In the genomic region with DNA sequence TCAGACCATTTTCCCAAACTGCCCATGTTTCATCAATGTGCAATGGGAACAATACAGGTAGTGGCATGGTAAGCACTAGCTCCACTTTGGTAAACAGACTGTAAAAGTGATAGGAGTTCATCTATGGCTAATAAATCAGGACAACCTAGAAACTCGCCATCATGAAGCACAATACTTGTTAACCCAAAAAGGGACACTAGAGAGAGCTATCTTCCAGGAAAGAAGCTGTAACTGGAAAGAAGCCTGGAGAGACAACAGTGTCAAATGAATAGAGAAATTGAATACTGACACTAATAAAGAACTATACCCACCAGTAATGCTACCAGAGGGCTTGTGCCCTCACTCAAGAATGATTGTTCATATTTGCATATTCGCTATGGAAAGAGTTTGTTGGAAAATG, we compare ENCODE assay signal across 13 cellular contexts.
DNase-seq lines count a peak whose midpoint lies in the region; ATAC-seq, FAIRE-seq and TF ChIP-seq lines count a peak whose summit lies in the region.
"Had no signal": no experiment of that assay in that cellular context is flagged by ENCODE, and none has a peak within 500 bp of the region (broad histone marks: within the 10 kb centered on the region; RNA-seq: fewer than 3 reads in every experiment).

No MANE protein-coding gene starts in this region.

- TF ChIP-seq POLR2A in erythroblast (IDR thresholded peaks at IDR 0.05; ENCODE audit: low read length) (no peak), GM12892 (IDR thresholded peaks at IDR 0.05; ENCODE audit: low read depth, low read length) (no peak)

- no TSS peak for BruUV-seq in OCI-LY7 (replicated peaks; lab: Mats Ljungman, UMichigan)

- H4K20me1 ChIP-seq in OCI-LY7 (ENCODE audit: insufficient read depth, low read length): no peaks in the 10 kb centered on the region

- H3K4me3 ChIP-seq in OCI-LY7 (ENCODE audit: low read depth, low read length, poor library complexity, severe bottlenecking): no peak overlapping the region
- H3K4me3 ChIP-seq in small intestine (ENCODE audit: low read depth in 1 of 2, low read length in 2 of 2): no peak overlapping the region
- H3K4me3 ChIP-seq: spleen, thoracic aorta had no signal

- POLR2A ChIA-PET in OCI-LY7 (lab: Charles Lee): interaction anchor here (1.2 kb wide), 1 partner anchor 184 kb away, joined by 3 read pairs; no protein-coding TSS in a partner anchor

- DNase-seq in HCEC 1CT: peak; percentile 40
- peak; percentile 1 for DNase-seq in OCI-LY7 (ENCODE audit: low spot score)
- peak; percentile 10 for DNase-seq in erythroblast (lab: John Stamatoyannopoulos, UW)
- DNase-seq in small intestine: no peak
- no peak for DNase-seq in GM12892 (ENCODE audit: insufficient read length)
- DNase-seq: CD4-positive, alpha-beta T cell; cerebellar nuclear complex; left ventricle myocardium superior; spleen had no signal

- H3K9me3 ChIP-seq in OCI-LY7 (ENCODE audit: low read length): no peaks in the 10 kb centered on the region
- H3K9me3 ChIP-seq in small intestine (ENCODE audit: control insufficient read depth, low read depth): no peaks in the 10 kb centered on the region
- H3K9me3 ChIP-seq: spleen, thoracic aorta had no signal

- no peak overlapping the region for H3K4me2 ChIP-seq in OCI-LY7 (ENCODE audit: low read length)

- TF ChIP-seq CTCF in 22Rv1 (IDR thresholded peaks at IDR 0.05) (peak; percentile 53), OCI-LY7 (conservative IDR thresholded peaks at IDR 0.05; ENCODE audit: low read length) (no peak; the same call in 1 of the 2 replicates)

- WGBS in small intestine, 3 donors: 50 to 62% (median 52%) methylated on average over 2 of the region's 2 CpGs

- intact Hi-C loops in OCI-LY7 (cut with micrococcal nuclease; ENCODE audit: unreplicated experiment): loop anchor here (5.0 kb wide), 1 partner anchor 454 kb away; no protein-coding TSS in a partner anchor

- CTCF ChIA-PET in OCI-LY7 (lab: Charles Lee; ENCODE audit: unreplicated experiment): no interaction called here

- no peaks in the 10 kb centered on the region for H3K9me2 ChIP-seq in OCI-LY7 (ENCODE audit: insufficient read depth, low read length)

- no peaks in the 10 kb centered on the region for H3K27me3 ChIP-seq in small intestine (ENCODE audit: control insufficient read depth in 2 of 2, insufficient read depth in 2 of 2, low read length in 2 of 2)
- H3K27me3 ChIP-seq: spleen had no signal

- H3K4me1 ChIP-seq in OCI-LY7 (ENCODE audit: insufficient read depth, low read length, poor library complexity, severe bottlenecking) (no peaks in the 10 kb centered on the region), small intestine (ENCODE audit: control insufficient read depth in 2 of 2, insufficient read depth in 1 of 2, low read depth in 1 of 2, low read length in 1 of 2) (no peaks in the 10 kb centered on the region)
- H3K4me1 ChIP-seq: spleen had no signal

- ATAC-seq in HG02588 (IDR thresholded peaks at IDR 0.05; ENCODE audit: unreplicated experiment) (no peak), HG03139 (IDR thresholded peaks at IDR 0.05; ENCODE audit: unreplicated experiment) (no peak)
- ATAC-seq: left ventricle myocardium superior had no signal

- H3K36me3 ChIP-seq in OCI-LY7 (ENCODE audit: insufficient read depth, low read length) (no peaks in the 10 kb centered on the region), small intestine (ENCODE audit: control insufficient read depth in 2 of 2, insufficient read depth in 2 of 2, low read length in 2 of 2) (no peaks in the 10 kb centered on the region)
- H3K36me3 ChIP-seq: spleen, thoracic aorta had no signal

- H3K27ac ChIP-seq in 22Rv1 (no peak overlapping the region), OCI-LY7 (ENCODE audit: low read depth, low read length, poor library complexity, severe bottlenecking) (no peak overlapping the region), small intestine (ENCODE audit: low read depth in 1 of 2, low read length in 1 of 2) (no peak overlapping the region)
- H3K27ac ChIP-seq: spleen, thoracic aorta had no signal

- no peaks in the 10 kb centered on the region for H3K79me2 ChIP-seq in OCI-LY7 (ENCODE audit: insufficient read depth, low read depth, low read length)

- FAIRE-seq in small intestine (lab: Jason Lieb, UNC): no peak
- no peak for FAIRE-seq in GM12892 (lab: Jason Lieb, UNC)

- H2AFZ ChIP-seq in OCI-LY7 (ENCODE audit: low read length): no peak overlapping the region

Comparison
In these comparisons a context has a peak if more than half of its experiments do, and no peak if none do; other contexts are left out.
1. DNase-seq: peak in HCEC 1CT (single experiment), OCI-LY7 (single experiment) and erythroblast (2 of 2); none in small intestine (single experiment) and GM12892 (single experiment).